8 cellular contexts compared by ENCODE assay signal in the genomic region with DNA sequence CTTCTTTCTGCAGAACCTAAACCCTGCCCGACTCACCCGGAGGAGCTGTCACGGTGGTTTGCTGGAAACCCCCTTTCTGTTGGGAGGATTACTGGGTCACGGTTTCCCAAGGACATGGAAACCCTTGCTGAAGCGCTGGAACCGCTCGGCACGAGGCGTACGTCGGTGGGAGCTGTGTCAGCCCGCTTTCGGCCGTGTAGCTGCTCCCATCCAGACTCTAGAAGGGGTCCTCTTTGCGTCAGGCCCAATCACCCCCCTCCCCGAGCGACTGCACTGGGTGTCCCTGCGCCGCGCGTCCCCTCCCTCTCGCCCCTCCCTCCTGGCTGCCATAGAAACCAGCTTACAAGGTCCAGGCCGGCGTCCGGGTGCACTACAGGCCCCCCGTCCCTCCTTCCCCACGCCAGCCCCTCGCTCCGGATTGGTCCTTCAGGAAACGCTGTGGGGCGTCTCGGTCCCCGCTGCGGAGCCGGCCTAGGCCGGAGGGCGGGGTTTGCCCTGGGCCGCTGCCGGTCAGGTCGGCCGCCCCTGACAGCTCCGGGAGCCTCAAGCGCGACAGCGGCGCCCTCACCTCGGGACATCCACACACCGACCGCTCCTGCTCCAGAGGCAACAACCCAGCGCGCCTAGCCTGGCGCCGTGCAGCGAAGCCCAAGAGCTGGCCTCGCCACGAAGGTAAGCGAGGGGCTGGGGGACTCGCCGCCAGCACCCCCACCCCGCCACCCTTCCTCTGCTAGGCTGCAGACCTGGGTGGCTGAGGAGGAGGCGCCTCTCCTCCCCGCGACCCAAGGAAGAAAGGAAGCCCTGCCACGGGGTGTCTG. TPM values are rescaled to one million over a fixed set of nuclear protein-coding genes. Genes with fewer than 3 reads are reported as not detected.
A peak's percentile ranks its signal among the peaks of the same experiment; 100 is the strongest.
DNase-seq lines count a peak whose midpoint lies in the region; ATAC-seq and TF ChIP-seq lines count a peak whose summit lies in the region.

A gene (plus strand): TSS at position 486 of the 818 bp plus-strand sequence. CDS start 53,551 bp downstream, outside the sequence.

- H3K4me3 Mint-ChIP-seq in nephron, result peak within 1 kb of the TSS; percentile 81 to 85 (median 83)

- no peak within 1 kb of the TSS for H3K27ac ChIP-seq in testis

- no peaks in the 10 kb centered on the region for H3K9me3 ChIP-seq in testis

- TF ChIP-seq CTCF in nephron (IDR thresholded peaks at IDR 0.05; ENCODE audit: unreplicated experiment in 3 of 3) (no peak), testis (IDR thresholded peaks at IDR 0.05) (no peak)

- peaks cover 52% of the 10 kb centered on the region for H3K27me3 Mint-ChIP-seq in nephron (ENCODE audit: low read depth)

- H3K4me1 Mint-ChIP-seq in nephron, result peaks cover 15% of the 10 kb centered on the region

- no peaks in the 10 kb centered on the region for H3K36me3 ChIP-seq in testis (ENCODE audit: low read depth, missing control alignments)

- peaks cover 9% of the 10 kb centered on the region for H3K4me1 ChIP-seq in testis

- peak; percentile 47 for ATAC-seq in HG02938 (IDR thresholded peaks at IDR 0.05; ENCODE audit: unreplicated experiment)

- 1% methylated on average over 14 to 37 of the region's 64 CpGs for WGBS in testis, 2 donors

- no peak within 1 kb of the TSS for H3K27ac Mint-ChIP-seq in nephron

- no peak for TF ChIP-seq POLR2A in testis (IDR thresholded peaks at IDR 0.05)

- no peaks in the 10 kb centered on the region for H3K36me3 Mint-ChIP-seq in nephron (ENCODE audit: low read depth)

- peak within 1 kb of the TSS; percentile 45 to 61 for H3K4me3 ChIP-seq in testis

- no peaks in the 10 kb centered on the region for H3K27me3 ChIP-seq in testis

- no peaks in the 10 kb centered on the region for H3K9me3 Mint-ChIP-seq in nephron

- DNase-seq in NCI-H82 (lab: John Stamatoyannopoulos, UW), result peak; percentile 74
- DNase-seq in NCI-H82 treated with DMSO at 0.1 percent for 48 hours (lab: John Stamatoyannopoulos, UW; ENCODE audit: unreplicated experiment), result no peak
- DNase-seq in NCI-H524 treated with DMSO at 0.1 percent for 48 hours (lab: John Stamatoyannopoulos, UW), result peak; percentile 71
- peak; percentile 17 for DNase-seq in activated T-helper 9 cell treated with anti-CD3 and anti-CD28 coated beads, Interleukin-2, amount 50 U/mL, for 16 hours (ENCODE audit: low read depth)
- peak; percentile 53 for DNase-seq in fibroblast of the conjunctiva (ENCODE audit: low read depth)
- peak; percentile 53 for DNase-seq in testis

- intact Hi-C loops in testis (cut with DNase I; ENCODE audit: low total_unique reads), result no loop called here

RNA-seq across cellular contexts. Expression of the gene that starts here (rescaled TPM):
- under 1 TPM; 0.68 to 0.79 TPM for total RNA-seq in testis
- polyA plus RNA-seq in testis (ENCODE audit: insufficient read depth, low read depth, low replicate concordance), result 1.1 TPM
